In the genomic region with DNA sequence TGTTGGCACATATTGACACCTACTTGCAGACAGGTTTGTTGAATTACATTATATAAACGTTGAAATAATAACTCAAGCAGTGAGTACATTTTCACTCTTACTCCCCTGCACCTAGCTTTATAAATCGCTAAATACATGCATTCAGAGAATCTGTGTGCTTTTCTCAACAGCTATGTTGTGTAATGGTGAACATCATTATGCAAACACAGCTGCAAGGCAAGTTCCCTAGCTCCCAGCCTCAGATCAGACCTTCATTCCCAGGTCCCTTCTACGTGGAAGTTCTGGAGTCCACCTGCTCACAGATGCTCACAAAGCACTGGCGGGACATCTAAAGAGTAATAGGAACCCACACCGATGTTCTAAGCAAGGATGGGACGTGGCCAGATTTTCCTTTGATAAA, we compare ENCODE assay signal across 24 cellular contexts.
DNase-seq lines count a peak whose midpoint lies in the region; ATAC-seq and TF ChIP-seq lines count a peak whose summit lies in the region.
"Had no signal": no experiment of that assay in that cellular context is flagged by ENCODE, and none has a peak within 500 bp of the region (broad histone marks: within the 10 kb centered on the region; RNA-seq: fewer than 3 reads in every experiment).

No MANE protein-coding gene starts in this region.

- no TSS peak for BruUV-seq in MCF 10A (replicated peaks; lab: Mats Ljungman, UMichigan)

- no peaks in the 10 kb centered on the region for H3K79me2 ChIP-seq in osteoblast (ENCODE audit: insufficient read depth, low read length)

- H3K4me3 Mint-ChIP-seq in MCF 10A (ENCODE audit: unreplicated experiment), result no peak overlapping the region
- H3K4me3 Mint-ChIP-seq: CD14-positive monocyte; CD4-positive, alpha-beta memory T cell; CD4-positive, CD25-positive, alpha-beta regulatory T cell; CD8-positive, alpha-beta memory T cell had no signal

- TF ChIP-seq CTCF in breast epithelium (IDR thresholded peaks at IDR 0.05) (no peak), MCF 10A (IDR thresholded peaks at IDR 0.05; ENCODE audit: unreplicated experiment) (no peak), RWPE2 (IDR thresholded peaks at IDR 0.05; ENCODE audit: poor library complexity, severe bottlenecking) (no peak), osteoblast (IDR thresholded peaks at IDR 0.05; ENCODE audit: extremely low read depth, low read depth, low read length) (no peak)

- peaks cover 33% of the 10 kb centered on the region for H3K9me3 Mint-ChIP-seq in MCF 10A (ENCODE audit: unreplicated experiment)

- H3K27ac Mint-ChIP-seq in MCF 10A (ENCODE audit: low read depth, unreplicated experiment), result no peak overlapping the region
- H3K27ac Mint-ChIP-seq: CD14-positive monocyte; CD4-positive, alpha-beta memory T cell; CD4-positive, CD25-positive, alpha-beta regulatory T cell; CD8-positive, alpha-beta memory T cell had no signal

- no peaks in the 10 kb centered on the region for H4K20me1 ChIP-seq in osteoblast (ENCODE audit: insufficient read depth, low read length)
- H4K20me1 ChIP-seq: BLaER1 had no signal

- no peaks in the 10 kb centered on the region for H3K36me3 Mint-ChIP-seq in MCF 10A (ENCODE audit: insufficient read depth, unreplicated experiment)
- H3K36me3 Mint-ChIP-seq: CD14-positive monocyte; CD4-positive, CD25-positive, alpha-beta regulatory T cell had no signal

- H3K4me1 Mint-ChIP-seq in MCF 10A (ENCODE audit: insufficient read depth, unreplicated experiment), result no peaks in the 10 kb centered on the region
- H3K4me1 Mint-ChIP-seq: CD14-positive monocyte; CD4-positive, alpha-beta memory T cell; CD4-positive, CD25-positive, alpha-beta regulatory T cell; CD8-positive, alpha-beta memory T cell had no signal

- CTCF ChIA-PET in MCF 10A (lab: Yijun Ruan, JAX), result no interaction called here

- H3K36me3 ChIP-seq in breast epithelium (no peaks in the 10 kb centered on the region), RWPE2 (ENCODE audit: low read depth) (no peaks in the 10 kb centered on the region), osteoblast (ENCODE audit: insufficient read depth, low read length) (no peaks in the 10 kb centered on the region)
- H3K36me3 ChIP-seq: BE2C, BLaER1 had no signal

- POLR2A ChIA-PET in MCF 10A (lab: Yijun Ruan, JAX), result no interaction called here

- intact Hi-C loops in breast epithelium (cut with DNase I; ENCODE audit: low total_unique reads) (no loop called here), MCF 10A (cut with micrococcal nuclease) (no loop called here)

- H3K4me1 ChIP-seq in breast epithelium (no peaks in the 10 kb centered on the region), RWPE2 (ENCODE audit: insufficient read depth, poor library complexity, severe bottlenecking) (no peaks in the 10 kb centered on the region), osteoblast (ENCODE audit: insufficient read depth, low read length) (no peaks in the 10 kb centered on the region)
- H3K4me1 ChIP-seq: BE2C, BLaER1 had no signal

- H3K9me3 ChIP-seq in breast epithelium, result peaks cover 10 to 12% of the 10 kb centered on the region in 2 donors
- no peaks in the 10 kb centered on the region for H3K9me3 ChIP-seq in RWPE2 (ENCODE audit: severe bottlenecking)
- H3K9me3 ChIP-seq in osteoblast (ENCODE audit: low read depth, low read length), result no peaks in the 10 kb centered on the region
- H3K9me3 ChIP-seq: BE2C, BLaER1 had no signal

- H2AFZ ChIP-seq in osteoblast (ENCODE audit: low read length), result no peak overlapping the region

- ATAC-seq in RWPE2 (ENCODE audit: low read depth), result no peak
- ATAC-seq in HG02884 (IDR thresholded peaks at IDR 0.05; ENCODE audit: unreplicated experiment), result no peak
- ATAC-seq: GM12878 had no signal

- H3K4me3 ChIP-seq in breast epithelium (no peak overlapping the region), RWPE2 (ENCODE audit: severe bottlenecking) (no peak overlapping the region), osteoblast (ENCODE audit: insufficient read depth, low read length) (no peak overlapping the region)
- H3K4me3 ChIP-seq: BLaER1, GM12878 had no signal

- no peaks in the 10 kb centered on the region for H3K27me3 ChIP-seq in breast epithelium
- no peaks in the 10 kb centered on the region for H3K27me3 ChIP-seq in RWPE2 (ENCODE audit: insufficient read depth, poor library complexity, severe bottlenecking)
- no peaks in the 10 kb centered on the region for H3K27me3 ChIP-seq in osteoblast (ENCODE audit: insufficient read depth, low read length)
- H3K27me3 ChIP-seq: BE2C, BLaER1 had no signal

- H3K27me3 Mint-ChIP-seq in MCF 10A (ENCODE audit: insufficient read depth, unreplicated experiment), result no peaks in the 10 kb centered on the region
- H3K27me3 Mint-ChIP-seq: CD4-positive, alpha-beta memory T cell; CD4-positive, CD25-positive, alpha-beta regulatory T cell had no signal

- H3K4me2 ChIP-seq in osteoblast (ENCODE audit: insufficient read depth, low read length), result no peak overlapping the region
- H3K4me2 ChIP-seq: BLaER1 had no signal

- H3K27ac ChIP-seq in breast epithelium, result peak overlapping the region; percentile 18 to 63
- peak overlapping the region; percentile 12 for H3K27ac ChIP-seq in RWPE2 (ENCODE audit: poor library complexity, severe bottlenecking)
- H3K27ac ChIP-seq in osteoblast (ENCODE audit: low read depth, low read length), result no peak overlapping the region
- H3K27ac ChIP-seq: BLaER1 had no signal

- no peak for TF ChIP-seq POLR2A in breast epithelium (IDR thresholded peaks at IDR 0.05)

- DNase-seq in breast epithelium (ENCODE audit: low spot score in 2 of 2) (no peak), MCF 10A (ENCODE audit: unreplicated experiment) (no peak), RWPE2 (ENCODE audit: low spot score) (no peak), osteoblast (ENCODE audit: insufficient read length, low spot score, missing footprints) (peak; percentile 35), dermis blood vessel endothelial cell (no peak)
- DNase-seq: 8988T; ACHN; BE2C; C1 segment of cervical spinal cord; CD4-positive, alpha-beta memory T cell; CD4-positive, CD25-positive, alpha-beta regulatory T cell; CD8-positive, alpha-beta memory T cell; COR-L47; DMS 273 treated with DMSO at 0.1 percent for 48 hours; DMS153; DMS53; DMS79; DND-41; EL; GDM1 had no signal
